In genomic region chr5:133605323-133605722, GRCh38 we compare ENCODE assay signal across 19 cellular contexts. TPM values are rescaled to one million over a fixed set of nuclear protein-coding genes. Genes with fewer than 3 reads are reported as not detected.
DNase-seq lines count a peak whose midpoint lies in the region; ATAC-seq lines count a peak whose summit lies in the region.
"Had no signal": no experiment of that assay in that cellular context is flagged by ENCODE, and none has a peak within 500 bp of the region (broad histone marks: within the 10 kb centered on the region; RNA-seq: fewer than 3 reads in every experiment).

No MANE protein-coding gene starts in this region.

- no peak overlapping the region for H3K27ac Mint-ChIP-seq in activated CD4-positive, alpha-beta memory T cell treated with anti-CD3 and anti-CD28 coated beads for 36 hours
- H3K27ac Mint-ChIP-seq: CD8-positive, alpha-beta memory T cell; IgD-negative memory B cell had no signal

- H3K36me3 Mint-ChIP-seq in activated CD4-positive, alpha-beta memory T cell treated with anti-CD3 and anti-CD28 coated beads for 36 hours: no peaks in the 10 kb centered on the region
- H3K36me3 Mint-ChIP-seq: CD8-positive, alpha-beta memory T cell had no signal

- no peak overlapping the region for H3K4me3 Mint-ChIP-seq in activated CD4-positive, alpha-beta memory T cell treated with anti-CD3 and anti-CD28 coated beads for 36 hours
- H3K4me3 Mint-ChIP-seq: CD8-positive, alpha-beta memory T cell; IgD-negative memory B cell had no signal

- CTCF ChIA-PET in activated CD4-positive, alpha-beta memory T cell treated with anti-CD3 and anti-CD28 coated beads for 36 hours (lab: Charles Lee): no interaction called here

- ATAC-seq in Right ventricle myocardium superior (ENCODE audit: poor library complexity): peak; percentile 94
- ATAC-seq in GM21367 (IDR thresholded peaks at IDR 0.05; ENCODE audit: unreplicated experiment): no peak
- no peak for ATAC-seq in GM18861 (IDR thresholded peaks at IDR 0.05; ENCODE audit: unreplicated experiment)

- H3K9me3 Mint-ChIP-seq in activated CD4-positive, alpha-beta memory T cell treated with anti-CD3 and anti-CD28 coated beads for 36 hours: no peaks in the 10 kb centered on the region
- H3K9me3 Mint-ChIP-seq: CD8-positive, alpha-beta memory T cell; IgD-negative memory B cell had no signal

- POLR2A ChIA-PET in activated CD4-positive, alpha-beta memory T cell treated with anti-CD3 and anti-CD28 coated beads for 36 hours (lab: Charles Lee): no interaction called here

- H3K27me3 Mint-ChIP-seq in activated CD4-positive, alpha-beta memory T cell treated with anti-CD3 and anti-CD28 coated beads for 36 hours: peaks cover 22% of the 10 kb centered on the region

- intact Hi-C loops in Right ventricle myocardium superior (cut with DNase I): no loop called here
- intact Hi-C loops in cardiac septum (cut with DNase I): no loop called here
- intact Hi-C loops in activated CD4-positive, alpha-beta memory T cell treated with anti-CD3 and anti-CD28 coated beads for 36 hours (cut with micrococcal nuclease): no loop called here

- H3K4me1 Mint-ChIP-seq in activated CD4-positive, alpha-beta memory T cell treated with anti-CD3 and anti-CD28 coated beads for 36 hours (ENCODE audit: low read depth): no peaks in the 10 kb centered on the region
- H3K4me1 Mint-ChIP-seq: IgD-negative memory B cell had no signal

- DNase-seq in Right ventricle myocardium superior (no peak), cardiac septum (ENCODE audit: low spot score) (no peak), NCI-H69 (lab: John Stamatoyannopoulos, UW) (peak; percentile 79), dermis microvascular lymphatic vessel endothelial cell (ENCODE audit: low read depth in 2 of 2) (peak; percentile 31 to 58)
- no peak for DNase-seq in activated CD4-positive, alpha-beta memory T cell treated with anti-CD3 and anti-CD28 coated beads for 36 hours
- DNase-seq: C1 segment of cervical spinal cord; CD8-positive, alpha-beta memory T cell; DMS79 treated with DMSO at 0.1 percent for 48 hours; Karpas-422; MG63; NCI-H1048; NCI-H1436; NCI-H2029; NCI-H446 treated with DMSO at 0.1 percent for 48 hours; NCI-H774 had no signal

RNA-seq across cellular contexts. Expression of gene FSTL4, which starts 7.0 kb away (rescaled TPM):
- total RNA-seq in Right ventricle myocardium superior: not detected
- total RNA-seq in cardiac septum: not detected
- under 0.01 and 0.25 TPM in 2 replicates for total RNA-seq in dermis microvascular lymphatic vessel endothelial cell
- under 1 TPM in 1 of 2 experiments, not detected in 1; 0.36 TPM for total RNA-seq in activated CD4-positive, alpha-beta memory T cell treated with anti-CD3 and anti-CD28 coated beads for 36 hours
- total RNA-seq: G401 had no signal

Comparison
In these comparisons a context has a peak if more than half of its experiments do, and no peak if none do; other contexts are left out.
1. DNase-seq: peak in NCI-H69 (single experiment) and dermis microvascular lymphatic vessel endothelial cell (2 of 2); none in Right ventricle myocardium superior (single experiment), cardiac septum (single experiment) and activated CD4-positive, alpha-beta memory T cell treated with anti-CD3 and anti-CD28 coated beads for 36 hours (single experiment).